ENCODE assay signal across 15 cellular contexts in the genomic region with DNA sequence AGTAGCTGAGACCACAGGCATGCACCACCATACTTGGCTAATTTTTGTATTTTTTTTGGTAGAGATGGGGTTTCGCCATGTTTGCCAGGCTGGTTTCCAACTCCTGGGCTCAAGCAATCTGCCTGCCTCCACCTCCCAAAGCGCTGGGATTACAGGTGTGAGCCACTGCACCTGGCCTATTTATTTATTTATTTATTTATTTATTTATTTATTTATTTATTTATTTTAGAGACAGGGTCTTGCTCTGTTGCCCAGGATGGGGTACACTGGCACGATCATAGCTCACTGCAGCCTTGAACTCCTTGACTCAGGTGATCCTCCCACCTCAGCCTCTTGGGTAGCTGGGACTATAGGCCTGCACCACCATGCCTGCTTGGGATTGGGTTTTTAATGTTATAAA. TPM values are rescaled to one million over a fixed set of nuclear protein-coding genes. Genes with fewer than 3 reads are reported as not detected.
DNase-seq lines count a peak whose midpoint lies in the region; ATAC-seq, FAIRE-seq and TF ChIP-seq lines count a peak whose summit lies in the region.
"Not testable (repeated sequence)": the region's sequence is repeated elsewhere in the genome, so short reads cannot be mapped to it uniquely, and the experiment has no call there.
"Had no signal": no experiment of that assay in that cellular context is flagged by ENCODE, and none has a peak within 500 bp of the region (broad histone marks: within the 10 kb centered on the region; RNA-seq: fewer than 3 reads in every experiment).

No MANE protein-coding gene starts in this region.

- not testable (repeated sequence) for ATAC-seq in A549; T-helper 17 cell; central memory CD8-positive, alpha-beta T cell (replicated peaks; ENCODE audit: extremely low read depth, poor library complexity, severe bottlenecking); natural killer cell treated with Interleukin-12 subunit alpha and Interleukin-12 subunit beta and Interleukin-15 and Interleukin-18, amount 100 ng/mL, for 72 hours; upper lobe of right lung

- not testable (repeated sequence) for H3K36me3 ChIP-seq in CD4-positive, alpha-beta memory T cell (ENCODE audit: insufficient read depth, low read length); Karpas-422 (ENCODE audit: insufficient read depth, low read length); upper lobe of right lung

- FAIRE-seq in A549 (lab: Jason Lieb, UNC) = not testable (repeated sequence)

- H3K27me3 Mint-ChIP-seq in CD4-positive, alpha-beta memory T cell; T-helper 17 cell; central memory CD8-positive, alpha-beta T cell; natural killer cell treated with Interleukin-12 subunit alpha and Interleukin-12 subunit beta and Interleukin-15 and Interleukin-18, amount 100 ng/mL, for 72 hours: not testable (repeated sequence)
- H3K27me3 Mint-ChIP-seq in immature natural killer cell (ENCODE audit: low read depth in 3 of 3) = peaks cover 5 to 11% (median 8%) of the 10 kb centered on the region in 3 donors

- H3K9me2 ChIP-seq in Karpas-422 (replicated peaks; ENCODE audit: insufficient read depth, low read length) = not testable (repeated sequence)

- not testable (repeated sequence) for TF ChIP-seq EP300 in A549 (IDR thresholded peaks at IDR 0.05)

- H3K27ac Mint-ChIP-seq in CD4-positive, alpha-beta memory T cell = peak overlapping the region in 4 of 7 donors; percentile 36 to 99 (median 84)
- H3K27ac Mint-ChIP-seq in T-helper 17 cell = peak overlapping the region; percentile 99
- H3K27ac Mint-ChIP-seq in central memory CD8-positive, alpha-beta T cell (ENCODE audit: low read depth) = peak overlapping the region; percentile 97
- peak overlapping the region; percentile 73 to 96 (median 92) for H3K27ac Mint-ChIP-seq in immature natural killer cell
- peak overlapping the region; percentile 87 to 99 for H3K27ac Mint-ChIP-seq in natural killer cell treated with Interleukin-12 subunit alpha and Interleukin-12 subunit beta and Interleukin-15 and Interleukin-18, amount 100 ng/mL, for 72 hours

- intact Hi-C loops in CD4-positive, alpha-beta memory T cell (cut with micrococcal nuclease) = loop anchor here (10.0 kb wide), 1 partner anchor 900 kb away; a partner anchor contains a TSS
- intact Hi-C loops in upper lobe of right lung (cut with DNase I) = not testable (repeated sequence)

- H3K36me3 Mint-ChIP-seq in CD4-positive, alpha-beta memory T cell = peaks cover 4 to 26% of the 10 kb centered on the region in 2 donors
- not testable (repeated sequence) for H3K36me3 Mint-ChIP-seq in T-helper 17 cell (ENCODE audit: low read depth); immature natural killer cell; natural killer cell treated with Interleukin-12 subunit alpha and Interleukin-12 subunit beta and Interleukin-15 and Interleukin-18, amount 100 ng/mL, for 72 hours
- H3K36me3 Mint-ChIP-seq in central memory CD8-positive, alpha-beta T cell (ENCODE audit: insufficient read depth) = peaks cover 13% of the 10 kb centered on the region

- H3K27me3 ChIP-seq in CD4-positive, alpha-beta memory T cell (ENCODE audit: insufficient read depth, low read length); Karpas-422 (ENCODE audit: low read length); upper lobe of right lung: not testable (repeated sequence)

- H3K4me2 ChIP-seq in A549; Karpas-422 (ENCODE audit: low read depth, low read length, poor library complexity, severe bottlenecking): not testable (repeated sequence)

- WGBS in A549 (ENCODE audit: missing lambda C conversion rate) = 88% methylated on average over 3 of the region's 3 CpGs

- TF ChIP-seq POLR2A in A549 (IDR thresholded peaks at IDR 0.05; ENCODE audit: low read length) = not testable (repeated sequence)

- H3K4me1 ChIP-seq in A549 (peaks cover 19% of the 10 kb centered on the region), Karpas-422 (ENCODE audit: low read length) (peaks cover 79% of the 10 kb centered on the region), upper lobe of right lung (peaks cover 39% of the 10 kb centered on the region)
- peaks cover 81% of the 10 kb centered on the region for H3K4me1 ChIP-seq in CD4-positive, alpha-beta memory T cell (ENCODE audit: insufficient read depth, low read length)

- TF ChIP-seq CTCF in A549 (IDR thresholded peaks at IDR 0.05); upper lobe of right lung (IDR thresholded peaks at IDR 0.05): not testable (repeated sequence)

- peaks cover 53 to 91% (median 68%) of the 10 kb centered on the region in 4 donors for H3K4me1 Mint-ChIP-seq in CD4-positive, alpha-beta memory T cell
- H3K4me1 Mint-ChIP-seq in T-helper 17 cell (peaks cover 64% of the 10 kb centered on the region), immature natural killer cell (peaks cover 80 to 88% of the 10 kb centered on the region in 2 donors)
- H3K4me1 Mint-ChIP-seq in central memory CD8-positive, alpha-beta T cell = peaks cover 61% of the 10 kb centered on the region
- H3K4me1 Mint-ChIP-seq in natural killer cell treated with Interleukin-12 subunit alpha and Interleukin-12 subunit beta and Interleukin-15 and Interleukin-18, amount 100 ng/mL, for 72 hours (ENCODE audit: low read depth in 2 of 2) = peaks cover 54 to 64% of the 10 kb centered on the region in 2 donors

- DNase-seq in A549 (ENCODE audit: low read depth in 1 of 2, low spot score in 1 of 2); CD4-positive, alpha-beta memory T cell; Karpas-422; T-helper 17 cell; central memory CD8-positive, alpha-beta T cell (ENCODE audit: low spot score in 2 of 2); immature natural killer cell; natural killer cell treated with Interleukin-12 subunit alpha and Interleukin-12 subunit beta and Interleukin-15 and Interleukin-18, amount 100 ng/mL, for 72 hours (ENCODE audit: low spot score); upper lobe of right lung: not testable (repeated sequence)

- TF ChIP-seq RAD21 in A549 (conservative IDR thresholded peaks at IDR 0.05 in 1 of 2, IDR thresholded peaks at IDR 0.05 in 1 of 2) = not testable (repeated sequence)

- not testable (repeated sequence) for H3K9me3 Mint-ChIP-seq in CD4-positive, alpha-beta memory T cell; central memory CD8-positive, alpha-beta T cell; immature natural killer cell; natural killer cell treated with Interleukin-12 subunit alpha and Interleukin-12 subunit beta and Interleukin-15 and Interleukin-18, amount 100 ng/mL, for 72 hours

- H2AFZ ChIP-seq in Karpas-422 (ENCODE audit: low read length) = not testable (repeated sequence)

- not testable (repeated sequence) for H3K9me3 ChIP-seq in A549; CD4-positive, alpha-beta memory T cell (ENCODE audit: control insufficient read depth in 1 of 2, low read length in 2 of 2); Karpas-422 (ENCODE audit: low read length); T-helper 17 cell (ENCODE audit: control insufficient read depth, low read length, poor library complexity, severe bottlenecking); upper lobe of right lung

- not testable (repeated sequence) for H3K9ac ChIP-seq in Karpas-422 (ENCODE audit: low read length)

- peaks cover 94% of the 10 kb centered on the region for H3K79me2 ChIP-seq in Karpas-422 (ENCODE audit: low read length)

- H3K4me3 ChIP-seq in A549; CD4-positive, alpha-beta memory T cell (ENCODE audit: low read length in 2 of 2); Karpas-422 (ENCODE audit: low read length); upper lobe of right lung: not testable (repeated sequence)

- peaks cover 10% of the 10 kb centered on the region; the same call in 1 of the 2 replicates for H4K20me1 ChIP-seq in Karpas-422 (ENCODE audit: insufficient read depth, low read depth, low read length)

- H3K27ac ChIP-seq in A549 = not testable (repeated sequence)
- H3K27ac ChIP-seq in CD4-positive, alpha-beta memory T cell (ENCODE audit: low read depth, low read length) = peak overlapping the region; percentile 86
- H3K27ac ChIP-seq in Karpas-422 (ENCODE audit: low read length) = 0 out of 2 replicates have a peak overlapping the region, but pooled peaks have one; percentile 88
- H3K27ac ChIP-seq in upper lobe of right lung = peak overlapping the region; percentile 93

- POLR2A ChIA-PET in A549 (lab: Yijun Ruan, JAX); CD4-positive, alpha-beta memory T cell (lab: Charles Lee; ENCODE audit: partially characterized antibody): not testable (repeated sequence)

- peak overlapping the region in 3 of 8 donors; percentile 40 to 51 (median 44) for H3K4me3 Mint-ChIP-seq in CD4-positive, alpha-beta memory T cell
- H3K4me3 Mint-ChIP-seq in T-helper 17 cell (peak overlapping the region; percentile 98), immature natural killer cell (peak overlapping the region in 1 of 5 donors; percentile 60)
- H3K4me3 Mint-ChIP-seq in central memory CD8-positive, alpha-beta T cell = peak overlapping the region; percentile 98
- H3K4me3 Mint-ChIP-seq in natural killer cell treated with Interleukin-12 subunit alpha and Interleukin-12 subunit beta and Interleukin-15 and Interleukin-18, amount 100 ng/mL, for 72 hours = not testable (repeated sequence)

- CTCF ChIA-PET in A549 (lab: Yijun Ruan, JAX); CD4-positive, alpha-beta memory T cell (lab: Charles Lee; ENCODE audit: partially characterized antibody): not testable (repeated sequence)

RNA-seq across cellular contexts. Expression of a gene that starts 4.9 kb away (rescaled TPM):
- 9.8 and 11.9 TPM in 2 replicates for polyA plus RNA-seq in A549 (2011; rRNA removed)
- 2.7 and 3.1 TPM in 2 replicates for polyA plus RNA-seq in A549 (2012; cell fraction: cytosol; rRNA removed)
- polyA plus RNA-seq in A549 (2012; cell fraction: nucleus; rRNA removed) = 1.0 and 1.8 TPM in 2 replicates
- 7.1 to 7.4 TPM (median 7.2 TPM) in 3 replicates for polyA plus RNA-seq in A549 (2017; fragmentation: RNase III; extraction: RNeasy Plus Mini Kit Qiagen cat#74134 plus additional on column Dnase treatment)
- 4.0 and 4.5 TPM in 2 replicates for polyA minus RNA-seq in A549 (2011; rRNA and poly(A)+ RNA removed)
- 10 to 100 TPM; 81.3 to 85.9 TPM for total RNA-seq in CD4-positive, alpha-beta memory T cell
- 10 to 100 TPM in 1 of 2 donors, 1 to 10 TPM in 1; 4.3 to 11.5 TPM for polyA plus RNA-seq in CD4-positive, alpha-beta memory T cell
- total RNA-seq in Karpas-422 (2014; rRNA removed; shearing (Covaris generic); ENCODE audit: low replicate concordance) = 37.7 and 45.8 TPM in 2 replicates
- 100 to 1,000 TPM; 157 to 161 TPM for total RNA-seq in T-helper 17 cell
- polyA plus RNA-seq in immature natural killer cell = 10 to 100 TPM in 1 of 3 donors, 1 to 10 TPM in 2; 2.5 to 12.0 (median 5.8) TPM
- total RNA-seq in natural killer cell treated with Interleukin-12 subunit alpha and Interleukin-12 subunit beta and Interleukin-15 and Interleukin-18, amount 100 ng/mL, for 72 hours = 10 to 100 TPM; 78.4 to 88.3 TPM
- 52.6 TPM for total RNA-seq in upper lobe of right lung

RNA-seq across cellular contexts. Expression of a gene that starts 33.1 kb away (rescaled TPM):
- polyA plus RNA-seq in A549 (2011; rRNA removed) (not detected in 2 replicates), A549 (2017; fragmentation: RNase III; extraction: RNeasy Plus Mini Kit Qiagen cat#74134 plus additional on column Dnase treatment) (not detected in 3 replicates), immature natural killer cell (under 1 TPM; 0.19 to 0.91 (median 0.34) TPM)
- polyA plus RNA-seq in A549 (2012; cell fraction: cytosol; rRNA removed) = not detected in 2 replicates
- not detected in 2 replicates for polyA plus RNA-seq in A549 (2012; cell fraction: nucleus; rRNA removed)
- not detected in 2 replicates for polyA minus RNA-seq in A549 (2011; rRNA and poly(A)+ RNA removed)
- not detected for total RNA-seq in CD4-positive, alpha-beta memory T cell
- under 1 TPM; 0.40 to 0.46 TPM for polyA plus RNA-seq in CD4-positive, alpha-beta memory T cell
- not detected in 2 replicates for total RNA-seq in Karpas-422 (2014; rRNA removed; shearing (Covaris generic); ENCODE audit: low replicate concordance)
- total RNA-seq in T-helper 17 cell (not detected), upper lobe of right lung (not detected)
- not detected for total RNA-seq in natural killer cell treated with Interleukin-12 subunit alpha and Interleukin-12 subunit beta and Interleukin-15 and Interleukin-18, amount 100 ng/mL, for 72 hours
- total RNA-seq: Calu3, Daoy, G401, GM23338, H4, H9, HFFc6 had no signal
